Comparison of ENCODE assay signal across 17 cellular contexts in genomic region chr9:69261636-69262035, GRCh38.
"Had no signal": no experiment of that assay in that cellular context is flagged by ENCODE, and none has a peak within 500 bp of the region (broad histone marks: within the 10 kb centered on the region; RNA-seq: fewer than 3 reads in every experiment).

No MANE protein-coding gene starts in this region.

- H3K36me3 ChIP-seq: ovary, right atrium auricular region, thyroid gland, uterus had no signal

- H3K9me3 ChIP-seq: ovary, right atrium auricular region, suprapubic skin, thyroid gland, upper lobe of left lung, uterus had no signal

- ATAC-seq: esophagus mucosa; left cardiac atrium; naive thymus-derived CD4-positive, alpha-beta T cell; stimulated activated effector memory CD8-positive, alpha-beta T cell treated with anti-CD3 and anti-CD28 coated beads, Interleukin-12 subunit alpha, Interleukin-12 subunit beta, amount 100 ng/mL, for 72 hours; stimulated activated naive CD8-positive, alpha-beta T cell treated with anti-CD3 and anti-CD28 coated beads, Interleukin-15, Interleukin-2, amounts not matched to agents 100 U/mL and 50 U/mL, for 24 hours had no signal

- H3K27me3 ChIP-seq: ovary, right atrium auricular region, suprapubic skin, thyroid gland, upper lobe of left lung, uterus had no signal

- DNase-seq: effector memory CD4-positive, alpha-beta T cell; kidney; left cardiac atrium; naive thymus-derived CD4-positive, alpha-beta T cell; nucleus accumbens; ovary; stimulated activated CD4-positive, alpha-beta T cell treated with anti-CD3 and anti-CD28 coated beads, Interleukin-4, amount 100 ng/mL, for 1 hour; stimulated activated CD8-positive, alpha-beta memory T cell treated with anti-CD3 and anti-CD28 coated beads, Interleukin-4, amount 100 ng/mL, for 48 hours; stimulated activated naive CD8-positive, alpha-beta T cell treated with anti-CD3 and anti-CD28 coated beads, Interleukin-15, Interleukin-2, amounts not matched to agents 100 U/mL and 50 U/mL, for 24 hours; thyroid gland; upper lobe of left lung; uterus had no signal

- H3K4me3 ChIP-seq: ovary, right atrium auricular region, suprapubic skin, thyroid gland, upper lobe of left lung, uterus had no signal

- H3K4me1 ChIP-seq: right atrium auricular region, suprapubic skin, thyroid gland, uterus had no signal

- FAIRE-seq: endometrium, kidney had no signal

- H3K27ac ChIP-seq: ovary, right atrium auricular region, suprapubic skin, thyroid gland, upper lobe of left lung, uterus had no signal
